15 cellular contexts compared by ENCODE assay signal in the genomic region with DNA sequence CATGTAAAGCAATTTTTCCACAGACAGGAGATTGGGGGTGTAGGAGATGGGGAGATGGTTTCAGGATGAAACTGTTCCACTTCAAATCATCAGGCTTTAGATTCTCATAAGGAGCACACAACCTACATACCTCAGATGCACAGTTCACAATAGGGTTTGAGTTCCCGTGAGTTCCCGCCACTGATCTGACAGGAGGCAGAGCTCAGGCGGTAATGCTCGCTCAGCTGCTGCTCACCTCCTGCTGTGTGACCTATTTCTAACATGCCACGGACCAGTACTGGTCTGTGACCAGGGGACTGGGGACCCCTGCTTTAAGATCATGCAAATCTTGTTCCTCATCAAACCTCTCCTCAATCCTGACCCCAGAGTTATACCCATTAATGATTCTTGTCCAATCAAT.
DNase-seq lines count a peak whose midpoint lies in the region; ATAC-seq, FAIRE-seq and TF ChIP-seq lines count a peak whose summit lies in the region.
"Had no signal": no experiment of that assay in that cellular context is flagged by ENCODE, and none has a peak within 500 bp of the region (broad histone marks: within the 10 kb centered on the region; RNA-seq: fewer than 3 reads in every experiment).

No MANE protein-coding gene starts in this region.

- DNase-seq in GM12891 (ENCODE audit: insufficient read length, low spot score), result no peak
- DNase-seq in ecto neural progenitor cell (ENCODE audit: low spot score), result peak; percentile 46
- DNase-seq in stimulated activated CD4-positive, alpha-beta T cell treated with anti-CD3 and anti-CD28 coated beads, Interleukin-4, amount 100 ng/mL, for 24 hours, result no peak
- no peak for DNase-seq in dermis blood vessel endothelial cell
- DNase-seq: activated CD8-positive, alpha-beta memory T cell treated with anti-CD3 and anti-CD28 coated beads, Interleukin-2, amount 50 U/mL, for 48 hours; lower lobe of right lung; stimulated activated CD4-positive, alpha-beta T cell treated with anti-CD3 and anti-CD28 coated beads, Interleukin-2, amount 100 ng/mL, for 24 hours; stimulated activated naive B cell treated with anti-CD40 and anti-IgM and Interleukin-4, amounts not matched to agents 10 μg/mL and 1 μg/mL and 100 μg/mL, for 72 hours; testis; uterus had no signal

- peak; percentile 57 for FAIRE-seq in GM12891 (lab: Jason Lieb, UNC)
- FAIRE-seq: colon had no signal

- ATAC-seq in GM19372 (IDR thresholded peaks at IDR 0.05; ENCODE audit: low read depth, unreplicated experiment) (peak; percentile 17), HG02973 (IDR thresholded peaks at IDR 0.05; ENCODE audit: unreplicated experiment) (peak; percentile 17), HG02840 (IDR thresholded peaks at IDR 0.05; ENCODE audit: low FRiP score, unreplicated experiment) (no peak), GM18502 (IDR thresholded peaks at IDR 0.05; ENCODE audit: poor library complexity, unreplicated experiment) (no peak)
- ATAC-seq: lower lobe of right lung had no signal

- TF ChIP-seq POLR2A in GM12891 (IDR thresholded peaks at IDR 0.05; ENCODE audit: low read depth, low read length), result no peak

TF ChIP-seq in GM12891, 5 proteins besides CTCF, POLR2A, EP300 and RAD21:
- no peak for TF ChIP-seq PAX5 (IDR thresholded peaks at IDR 0.05; ENCODE audit: insufficient read depth, low read length, severe bottlenecking)

Comparison
In these comparisons a context has a peak if more than half of its experiments do, and no peak if none do; other contexts are left out.
1. ATAC-seq: peak in GM19372 (single experiment) and HG02973 (single experiment); none in HG02840 (single experiment) and GM18502 (single experiment).